In genomic region chr15:63111481-63111880, GRCh38 we compare ENCODE assay signal across 18 cellular contexts.
"Had no signal": no experiment of that assay in that cellular context is flagged by ENCODE, and none has a peak within 500 bp of the region (broad histone marks: within the 10 kb centered on the region; RNA-seq: fewer than 3 reads in every experiment).

No MANE protein-coding gene starts in this region.

- H3K4me1 Mint-ChIP-seq: activated B cell treated with CpG ODN at 0.5 μM for 24 hours had no signal

- H3K36me3 ChIP-seq: transverse colon had no signal

- H3K27ac Mint-ChIP-seq: activated B cell treated with CpG ODN at 0.5 μM for 24 hours; activated T-cell treated with anti-CD3 and anti-CD28 coated beads, Interleukin-2, amount 50 U/mL, for 72 hours; natural killer cell treated with Interleukin-12 subunit alpha and Interleukin-12 subunit beta and Interleukin-15 and Interleukin-18, amount 100 ng/mL, for 72 hours; T-helper 1 cell treated with Interleukin-12 subunit alpha and Interleukin-12 subunit beta and Interleukin-4 antibody, amounts not matched to agents 30 μg/mL and 1 μg/mL, for 36 hours had no signal

- H3K36me3 Mint-ChIP-seq: activated naive CD4-positive, alpha-beta T cell treated with anti-CD3 and anti-CD28 coated beads, Interleukin-2, amount 50 U/mL, for 72 hours; natural killer cell treated with Interleukin-12 subunit alpha and Interleukin-12 subunit beta and Interleukin-15 and Interleukin-18, amount 100 ng/mL, for 72 hours had no signal

- DNase-seq: activated B cell treated with CpG ODN at 0.5 μM for 24 hours; activated CD4-positive, alpha-beta T cell treated with anti-CD3 and anti-CD28 coated beads for 48 hours; activated CD8-positive, alpha-beta memory T cell treated with anti-CD3 and anti-CD28 coated beads, Interleukin-2, amount 50 U/mL, for 48 hours; activated gamma-delta T cell; activated T-cell treated with anti-CD3 and anti-CD28 coated beads, Interleukin-2, amount 50 U/mL, for 72 hours; left cardiac atrium; right cardiac atrium; stimulated activated CD4-positive, alpha-beta T cell treated with anti-CD3 and anti-CD28 coated beads, Interleukin-4, amount 100 ng/mL, for 4 hours; stimulated activated CD8-positive, alpha-beta memory T cell treated with anti-CD3 and anti-CD28 coated beads, Interleukin-4, amount 100 ng/mL, for 48 hours; stimulated activated naive CD8-positive, alpha-beta T cell treated with anti-CD3 and anti-CD28 coated beads, Interleukin-15, Interleukin-2, amounts not matched to agents 100 U/mL and 50 U/mL, for 24 hours; transverse colon had no signal

- H3K4me3 Mint-ChIP-seq: activated B cell treated with CpG ODN at 0.5 μM for 24 hours; activated T-cell treated with anti-CD3 and anti-CD28 coated beads, Interleukin-2, amount 50 U/mL, for 72 hours; natural killer cell treated with Interleukin-12 subunit alpha and Interleukin-12 subunit beta and Interleukin-15 and Interleukin-18, amount 100 ng/mL, for 72 hours; T-helper 1 cell treated with Interleukin-12 subunit alpha and Interleukin-12 subunit beta and Interleukin-4 antibody, amounts not matched to agents 30 μg/mL and 1 μg/mL, for 36 hours had no signal

- H3K27ac ChIP-seq: transverse colon had no signal

- H3K4me2 ChIP-seq: smooth muscle cell had no signal

- H3K4me3 ChIP-seq: smooth muscle cell, transverse colon had no signal

- H3K9me3 Mint-ChIP-seq: activated B cell treated with CpG ODN at 0.5 μM for 24 hours; activated naive CD4-positive, alpha-beta T cell treated with anti-CD3 and anti-CD28 coated beads, Interleukin-2, amount 50 U/mL, for 72 hours; activated T-cell treated with anti-CD3 and anti-CD28 coated beads, Interleukin-2, amount 50 U/mL, for 72 hours; natural killer cell treated with Interleukin-12 subunit alpha and Interleukin-12 subunit beta and Interleukin-15 and Interleukin-18, amount 100 ng/mL, for 72 hours; T-helper 1 cell treated with Interleukin-12 subunit alpha and Interleukin-12 subunit beta and Interleukin-4 antibody, amounts not matched to agents 30 μg/mL and 1 μg/mL, for 36 hours had no signal

- ATAC-seq: activated naive CD4-positive, alpha-beta T cell treated with anti-CD3 and anti-CD28 coated beads, Interleukin-2, amount 50 U/mL, for 72 hours; activated T-cell treated with anti-CD3 and anti-CD28 coated beads, Interleukin-2, amount 50 U/mL, for 72 hours; left cardiac atrium; natural killer cell treated with Interleukin-12 subunit alpha and Interleukin-12 subunit beta and Interleukin-15 and Interleukin-18, amount 100 ng/mL, for 72 hours; right cardiac atrium; stimulated activated naive CD8-positive, alpha-beta T cell treated with anti-CD3 and anti-CD28 coated beads, Interleukin-15, Interleukin-2, amounts not matched to agents 100 U/mL and 50 U/mL, for 24 hours had no signal

- H3K9me3 ChIP-seq: transverse colon had no signal

- H3K27me3 ChIP-seq: transverse colon had no signal

- FAIRE-seq: colon, endometrium, TTC549 had no signal
